ENCODE assay signal across 1 cellular context in the genomic region with DNA sequence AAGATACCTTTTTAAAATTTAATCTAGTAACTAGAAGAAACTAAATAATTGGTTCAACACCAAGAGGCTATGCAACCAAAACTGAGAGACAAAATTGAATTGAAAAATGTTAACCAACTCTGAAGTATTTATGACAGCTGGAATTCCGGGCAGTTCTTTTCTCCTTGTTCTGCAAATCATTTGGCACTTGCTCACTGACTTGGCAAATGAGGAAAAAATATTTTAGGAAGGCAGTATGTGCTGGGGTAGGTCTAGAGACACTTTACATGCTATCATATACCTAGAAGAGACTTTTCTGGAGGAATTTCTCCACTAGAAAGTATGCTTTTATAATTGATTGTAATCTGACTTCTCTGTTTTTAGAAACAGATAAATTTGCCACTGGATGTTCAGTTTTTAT.
TF ChIP-seq lines count a peak whose summit lies in the region.

No MANE protein-coding gene starts in this region.

TF ChIP-seq in WTC11, 78 proteins besides CTCF, POLR2A, EP300 and RAD21:
- TF ChIP-seq FOXK1 (CRISPR knock-in tag; IDR thresholded peaks at IDR 0.05) (no peak), MYBL2 (CRISPR knock-in tag; IDR thresholded peaks at IDR 0.05) (no peak), FOXJ3 (CRISPR knock-in tag; IDR thresholded peaks at IDR 0.05; ENCODE audit: borderline replicate concordance) (no peak), ZNF219 (CRISPR knock-in tag; IDR thresholded peaks at IDR 0.05; ENCODE audit: borderline replicate concordance) (no peak), ZNF121 (CRISPR knock-in tag; IDR thresholded peaks at IDR 0.05) (no peak), OVOL2 (CRISPR knock-in tag; IDR thresholded peaks at IDR 0.05; ENCODE audit: borderline replicate concordance) (no peak), GRHL2 (CRISPR knock-in tag; IDR thresholded peaks at IDR 0.05; ENCODE audit: insufficient replicate concordance, severe bottlenecking) (no peak), FOXP1 (CRISPR knock-in tag; IDR thresholded peaks at IDR 0.05; ENCODE audit: borderline replicate concordance) (no peak), TEAD1 (CRISPR knock-in tag; IDR thresholded peaks at IDR 0.05) (no peak), ZSCAN18 (CRISPR knock-in tag; IDR thresholded peaks at IDR 0.05) (no peak), HMGA2 (CRISPR knock-in tag; IDR thresholded peaks at IDR 0.05) (no peak), MXD4 (CRISPR knock-in tag; IDR thresholded peaks at IDR 0.05; ENCODE audit: borderline replicate concordance) (no peak), ZNF423 (CRISPR knock-in tag; IDR thresholded peaks at IDR 0.05) (no peak), ZMAT4 (CRISPR knock-in tag; IDR thresholded peaks at IDR 0.05) (no peak)
- TF ChIP-seq, protein P1, sequence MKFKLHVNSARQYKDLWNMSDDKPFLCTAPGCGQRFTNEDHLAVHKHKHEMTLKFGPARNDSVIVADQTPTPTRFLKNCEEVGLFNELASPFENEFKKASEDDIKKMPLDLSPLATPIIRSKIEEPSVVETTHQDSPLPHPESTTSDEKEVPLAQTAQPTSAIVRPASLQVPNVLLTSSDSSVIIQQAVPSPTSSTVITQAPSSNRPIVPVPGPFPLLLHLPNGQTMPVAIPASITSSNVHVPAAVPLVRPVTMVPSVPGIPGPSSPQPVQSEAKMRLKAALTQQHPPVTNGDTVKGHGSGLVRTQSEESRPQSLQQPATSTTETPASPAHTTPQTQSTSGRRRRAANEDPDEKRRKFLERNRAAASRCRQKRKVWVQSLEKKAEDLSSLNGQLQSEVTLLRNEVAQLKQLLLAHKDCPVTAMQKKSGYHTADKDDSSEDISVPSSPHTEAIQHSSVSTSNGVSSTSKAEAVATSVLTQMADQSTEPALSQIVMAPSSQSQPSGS (CRISPR knock-in tag; IDR thresholded peaks at IDR 0.05; ENCODE audit: borderline replicate concordance, low read depth): no peak
- TF ChIP-seq, protein P2, sequence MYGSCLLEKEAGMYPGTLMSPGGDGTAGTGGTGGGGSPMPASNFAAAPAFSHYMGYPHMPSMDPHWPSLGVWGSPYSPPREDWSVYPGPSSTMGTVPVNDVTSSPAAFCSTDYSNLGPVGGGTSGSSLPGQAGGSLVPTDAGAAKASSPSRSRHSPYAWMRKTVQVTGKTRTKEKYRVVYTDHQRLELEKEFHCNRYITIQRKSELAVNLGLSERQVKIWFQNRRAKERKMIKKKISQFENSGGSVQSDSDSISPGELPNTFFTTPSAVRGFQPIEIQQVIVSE (CRISPR knock-in tag; IDR thresholded peaks at IDR 0.05; ENCODE audit: borderline replicate concordance): no peak
- TF ChIP-seq, protein P3, sequence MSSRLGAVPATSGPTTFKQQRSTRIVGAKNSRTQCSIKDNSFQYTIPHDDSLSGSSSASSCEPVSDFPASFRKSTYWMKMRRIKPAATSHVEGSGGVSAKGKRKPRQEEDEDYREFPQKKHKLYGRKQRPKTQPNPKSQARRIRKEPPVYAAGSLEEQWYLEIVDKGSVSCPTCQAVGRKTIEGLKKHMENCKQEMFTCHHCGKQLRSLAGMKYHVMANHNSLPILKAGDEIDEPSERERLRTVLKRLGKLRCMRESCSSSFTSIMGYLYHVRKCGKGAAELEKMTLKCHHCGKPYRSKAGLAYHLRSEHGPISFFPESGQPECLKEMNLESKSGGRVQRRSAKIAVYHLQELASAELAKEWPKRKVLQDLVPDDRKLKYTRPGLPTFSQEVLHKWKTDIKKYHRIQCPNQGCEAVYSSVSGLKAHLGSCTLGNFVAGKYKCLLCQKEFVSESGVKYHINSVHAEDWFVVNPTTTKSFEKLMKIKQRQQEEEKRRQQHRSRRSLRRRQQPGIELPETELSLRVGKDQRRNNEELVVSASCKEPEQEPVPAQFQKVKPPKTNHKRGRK (CRISPR knock-in tag; IDR thresholded peaks at IDR 0.05; ENCODE audit: borderline replicate concordance): no peak
- TF ChIP-seq, protein P4, sequence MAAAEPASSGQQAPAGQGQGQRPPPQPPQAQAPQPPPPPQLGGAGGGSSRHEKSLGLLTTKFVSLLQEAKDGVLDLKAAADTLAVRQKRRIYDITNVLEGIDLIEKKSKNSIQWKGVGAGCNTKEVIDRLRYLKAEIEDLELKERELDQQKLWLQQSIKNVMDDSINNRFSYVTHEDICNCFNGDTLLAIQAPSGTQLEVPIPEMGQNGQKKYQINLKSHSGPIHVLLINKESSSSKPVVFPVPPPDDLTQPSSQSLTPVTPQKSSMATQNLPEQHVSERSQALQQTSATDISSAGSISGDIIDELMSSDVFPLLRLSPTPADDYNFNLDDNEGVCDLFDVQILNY (CRISPR knock-in tag; IDR thresholded peaks at IDR 0.05): no peak
